12 cellular contexts compared by ENCODE assay signal in the genomic region with DNA sequence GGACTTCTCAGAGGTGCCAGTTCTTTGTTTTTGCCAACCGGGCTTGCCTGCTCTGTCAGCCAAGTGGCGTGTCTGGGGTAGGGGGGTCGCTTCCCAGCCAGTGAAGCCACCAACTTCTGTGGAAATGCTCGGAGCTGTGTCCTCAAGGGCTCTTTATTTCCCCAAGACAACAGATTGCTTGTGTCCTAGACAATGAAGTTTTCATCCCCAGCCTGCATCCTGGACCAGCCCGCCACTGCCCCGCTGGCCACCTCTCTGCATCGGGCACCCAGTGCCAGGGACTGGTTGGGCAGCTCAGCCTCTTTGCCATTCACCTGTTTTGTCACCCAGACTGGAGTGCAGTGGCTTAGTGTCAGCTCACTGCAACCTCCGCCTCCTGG. TPM values are rescaled to one million over a fixed set of nuclear protein-coding genes. Genes with fewer than 3 reads are reported as not detected.
DNase-seq lines count a peak whose midpoint lies in the region; ATAC-seq and TF ChIP-seq lines count a peak whose summit lies in the region.
"Had no signal": no experiment of that assay in that cellular context is flagged by ENCODE, and none has a peak within 500 bp of the region (broad histone marks: within the 10 kb centered on the region; RNA-seq: fewer than 3 reads in every experiment).

No MANE protein-coding gene starts in this region.

- CTCF ChIA-PET in HEK293 (lab: Yijun Ruan, JAX), result interaction anchor here (0.6 to 6.5 kb wide), 4 partner anchors 40 to 450 kb away, joined by 3 to 57 read pairs (median 4); no protein-coding TSS in a partner anchor

- POLR2A ChIA-PET in HEK293 (lab: Yijun Ruan, JAX), result no interaction called here

- no peaks in the 10 kb centered on the region for H3K9me3 Mint-ChIP-seq in stimulated activated effector memory CD8-positive, alpha-beta T cell treated with anti-CD3 and anti-CD28 coated beads, Interleukin-12 subunit alpha, Interleukin-12 subunit beta, amount 100 ng/mL, for 72 hours
- H3K9me3 Mint-ChIP-seq: mesothelial cell of epicardium had no signal

- no peak overlapping the region for H3K27ac ChIP-seq in HEK293 (ENCODE audit: extremely low read depth, low read depth, low read length)
- H3K27ac ChIP-seq in breast epithelium, result peak overlapping the region; percentile 100
- peak overlapping the region; percentile 73 for H3K27ac ChIP-seq in lower lobe of right lung

- TF ChIP-seq CTCF in HEK293 (tag by site-specific recombination; IDR thresholded peaks at IDR 0.05), result no peak
- no peak for TF ChIP-seq CTCF in breast epithelium (IDR thresholded peaks at IDR 0.05)
- TF ChIP-seq CTCF in lower lobe of right lung (IDR thresholded peaks at IDR 0.05), result no peak
- no peak for TF ChIP-seq CTCF in GM13976 (IDR thresholded peaks at IDR 0.05; ENCODE audit: borderline replicate concordance, control extremely low read depth, extremely low read depth, insufficient read depth, missing control alignments)

- no peaks in the 10 kb centered on the region for H3K9me3 ChIP-seq in HEK293 (ENCODE audit: control insufficient read depth, insufficient read depth, low read depth, low read length)
- no peaks in the 10 kb centered on the region for H3K9me3 ChIP-seq in breast epithelium
- no peaks in the 10 kb centered on the region for H3K9me3 ChIP-seq in lower lobe of right lung

- in situ Hi-C loops in GM13976 (cut with MboI; ENCODE audit: low sequenced_read_pairs, unreplicated experiment), result no loop called here

- no peak overlapping the region for H3K4me3 Mint-ChIP-seq in stimulated activated effector memory CD8-positive, alpha-beta T cell treated with anti-CD3 and anti-CD28 coated beads, Interleukin-12 subunit alpha, Interleukin-12 subunit beta, amount 100 ng/mL, for 72 hours
- H3K4me3 Mint-ChIP-seq: mesothelial cell of epicardium had no signal

- H3K4me1 ChIP-seq in HEK293 (ENCODE audit: control insufficient read depth, insufficient read depth, low read length) (peaks cover 3% of the 10 kb centered on the region; the same call in 1 of the 2 replicates), breast epithelium (peaks cover 14 to 53% of the 10 kb centered on the region in 2 donors), lower lobe of right lung (peaks cover 81% of the 10 kb centered on the region)

- intact Hi-C loops in breast epithelium (cut with DNase I; ENCODE audit: low total_unique reads) (no loop called here), lower lobe of right lung (cut with DNase I) (no loop called here)

- DNase-seq in breast epithelium (ENCODE audit: low spot score in 2 of 2), result peak in 1 of 2 donors; percentile 44
- no peak for DNase-seq in lower lobe of right lung
- DNase-seq in stimulated activated effector memory CD8-positive, alpha-beta T cell treated with anti-CD3 and anti-CD28 coated beads, Interleukin-12 subunit alpha, Interleukin-12 subunit beta, amount 100 ng/mL, for 72 hours (ENCODE audit: low spot score in 2 of 2), result no peak
- no peak for DNase-seq in COLO829 (ENCODE audit: low spot score)
- no peak for DNase-seq in GF-D8 (lab: John Stamatoyannopoulos, UW)
- no peak for DNase-seq in GM13976 (ENCODE audit: low spot score)
- DNase-seq in NK-92 treated with Interleukin-12 subunit alpha and Interleukin-12 subunit beta, amount 100 ng/mL, for 24 hours (lab: John Stamatoyannopoulos, UW), result no peak
- DNase-seq: HCEC 1CT, NCI-H187 treated with DMSO at 0.1 percent for 48 hours, T-helper 2 cell had no signal

- peak overlapping the region; percentile 76 for H3K27ac Mint-ChIP-seq in stimulated activated effector memory CD8-positive, alpha-beta T cell treated with anti-CD3 and anti-CD28 coated beads, Interleukin-12 subunit alpha, Interleukin-12 subunit beta, amount 100 ng/mL, for 72 hours
- H3K27ac Mint-ChIP-seq: mesothelial cell of epicardium had no signal

- no peak overlapping the region for H3K4me3 ChIP-seq in HEK293 (ENCODE audit: low read depth, low read length)
- H3K4me3 ChIP-seq in breast epithelium, result no peak overlapping the region
- H3K4me3 ChIP-seq in lower lobe of right lung, result no peak overlapping the region

- H3K27me3 ChIP-seq in breast epithelium, result no peaks in the 10 kb centered on the region
- no peaks in the 10 kb centered on the region for H3K27me3 ChIP-seq in lower lobe of right lung (ENCODE audit: low read depth)

- TF ChIP-seq POLR2A in breast epithelium (IDR thresholded peaks at IDR 0.05), result no peak

- H3K36me3 ChIP-seq in HEK293 (ENCODE audit: control insufficient read depth in 2 of 2, insufficient read depth in 1 of 2, low read length in 2 of 2), result no peaks in the 10 kb centered on the region
- no peaks in the 10 kb centered on the region for H3K36me3 ChIP-seq in breast epithelium
- no peaks in the 10 kb centered on the region for H3K36me3 ChIP-seq in lower lobe of right lung

- ATAC-seq in lower lobe of right lung, result no peak
- ATAC-seq in stimulated activated effector memory CD8-positive, alpha-beta T cell treated with anti-CD3 and anti-CD28 coated beads, Interleukin-12 subunit alpha, Interleukin-12 subunit beta, amount 100 ng/mL, for 72 hours, result no peak

- H3K36me3 Mint-ChIP-seq in stimulated activated effector memory CD8-positive, alpha-beta T cell treated with anti-CD3 and anti-CD28 coated beads, Interleukin-12 subunit alpha, Interleukin-12 subunit beta, amount 100 ng/mL, for 72 hours, result peaks cover 34% of the 10 kb centered on the region
- H3K36me3 Mint-ChIP-seq: mesothelial cell of epicardium had no signal

- H3K4me1 Mint-ChIP-seq in stimulated activated effector memory CD8-positive, alpha-beta T cell treated with anti-CD3 and anti-CD28 coated beads, Interleukin-12 subunit alpha, Interleukin-12 subunit beta, amount 100 ng/mL, for 72 hours, result peaks cover 56% of the 10 kb centered on the region

TF ChIP-seq in HEK293, 187 proteins besides CTCF, POLR2A, EP300 and RAD21:
- TF ChIP-seq, protein P1, sequence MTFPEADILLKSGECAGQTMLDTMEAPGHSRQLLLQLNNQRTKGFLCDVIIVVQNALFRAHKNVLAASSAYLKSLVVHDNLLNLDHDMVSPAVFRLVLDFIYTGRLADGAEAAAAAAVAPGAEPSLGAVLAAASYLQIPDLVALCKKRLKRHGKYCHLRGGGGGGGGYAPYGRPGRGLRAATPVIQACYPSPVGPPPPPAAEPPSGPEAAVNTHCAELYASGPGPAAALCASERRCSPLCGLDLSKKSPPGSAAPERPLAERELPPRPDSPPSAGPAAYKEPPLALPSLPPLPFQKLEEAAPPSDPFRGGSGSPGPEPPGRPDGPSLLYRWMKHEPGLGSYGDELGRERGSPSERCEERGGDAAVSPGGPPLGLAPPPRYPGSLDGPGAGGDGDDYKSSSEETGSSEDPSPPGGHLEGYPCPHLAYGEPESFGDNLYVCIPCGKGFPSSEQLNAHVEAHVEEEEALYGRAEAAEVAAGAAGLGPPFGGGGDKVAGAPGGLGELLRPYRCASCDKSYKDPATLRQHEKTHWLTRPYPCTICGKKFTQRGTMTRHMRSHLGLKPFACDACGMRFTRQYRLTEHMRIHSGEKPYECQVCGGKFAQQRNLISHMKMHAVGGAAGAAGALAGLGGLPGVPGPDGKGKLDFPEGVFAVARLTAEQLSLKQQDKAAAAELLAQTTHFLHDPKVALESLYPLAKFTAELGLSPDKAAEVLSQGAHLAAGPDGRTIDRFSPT (tag by site-specific recombination; IDR thresholded peaks at IDR 0.05), result peak; percentile 14; the same call in 1 of the 2 replicates
- no peak for TF ChIP-seq ZNF558 (tag by site-specific recombination; IDR thresholded peaks at IDR 0.05)
TF ChIP-seq in HEK293: peak in this region for 1.

RNA-seq across cellular contexts. Expression of a gene that starts 3.7 kb away (rescaled TPM):
- total RNA-seq in breast epithelium, result 10 to 100 TPM; 39.5 to 57.7 (median 41.3) TPM
- total RNA-seq in lower lobe of right lung, result 101 TPM

RNA-seq across cellular contexts. Expression of a gene that starts 19.2 kb away (rescaled TPM):
- 100 to 1,000 TPM; 126 to 224 (median 132) TPM for total RNA-seq in breast epithelium
- 60.1 TPM for total RNA-seq in lower lobe of right lung

RNA-seq across cellular contexts. Expression of a gene that starts 29.9 kb away (rescaled TPM):
- 100 to 1,000 TPM in 2 of 3 donors, 10 to 100 TPM in 1; 90.9 to 186 (median 118) TPM for total RNA-seq in breast epithelium
- total RNA-seq in lower lobe of right lung, result 11.0 TPM

RNA-seq across cellular contexts. Expression of a gene that starts 50.8 kb away (rescaled TPM):
- 10 to 100 TPM in 1 of 3 donors, 1 to 10 TPM in 2; 5.6 to 26.2 (median 7.8) TPM for total RNA-seq in breast epithelium
- 49.0 TPM for total RNA-seq in lower lobe of right lung

RNA-seq across cellular contexts. Expression of a gene that starts 50.9 kb away (rescaled TPM):
- 100 to 1,000 TPM in 2 of 3 donors, 10 to 100 TPM in 1; 84.8 to 153 (median 116) TPM for total RNA-seq in breast epithelium
- total RNA-seq in lower lobe of right lung, result 152 TPM
